ENCODE assay signal across 2 cellular contexts in genomic region chr1:166703141-166703540, GRCh38.
TF ChIP-seq lines count a peak whose summit lies in the region.

No MANE protein-coding gene starts in this region.

TF ChIP-seq in GM23338, 12 proteins besides CTCF, POLR2A, EP300 and RAD21:
- TF ChIP-seq, protein P1, sequence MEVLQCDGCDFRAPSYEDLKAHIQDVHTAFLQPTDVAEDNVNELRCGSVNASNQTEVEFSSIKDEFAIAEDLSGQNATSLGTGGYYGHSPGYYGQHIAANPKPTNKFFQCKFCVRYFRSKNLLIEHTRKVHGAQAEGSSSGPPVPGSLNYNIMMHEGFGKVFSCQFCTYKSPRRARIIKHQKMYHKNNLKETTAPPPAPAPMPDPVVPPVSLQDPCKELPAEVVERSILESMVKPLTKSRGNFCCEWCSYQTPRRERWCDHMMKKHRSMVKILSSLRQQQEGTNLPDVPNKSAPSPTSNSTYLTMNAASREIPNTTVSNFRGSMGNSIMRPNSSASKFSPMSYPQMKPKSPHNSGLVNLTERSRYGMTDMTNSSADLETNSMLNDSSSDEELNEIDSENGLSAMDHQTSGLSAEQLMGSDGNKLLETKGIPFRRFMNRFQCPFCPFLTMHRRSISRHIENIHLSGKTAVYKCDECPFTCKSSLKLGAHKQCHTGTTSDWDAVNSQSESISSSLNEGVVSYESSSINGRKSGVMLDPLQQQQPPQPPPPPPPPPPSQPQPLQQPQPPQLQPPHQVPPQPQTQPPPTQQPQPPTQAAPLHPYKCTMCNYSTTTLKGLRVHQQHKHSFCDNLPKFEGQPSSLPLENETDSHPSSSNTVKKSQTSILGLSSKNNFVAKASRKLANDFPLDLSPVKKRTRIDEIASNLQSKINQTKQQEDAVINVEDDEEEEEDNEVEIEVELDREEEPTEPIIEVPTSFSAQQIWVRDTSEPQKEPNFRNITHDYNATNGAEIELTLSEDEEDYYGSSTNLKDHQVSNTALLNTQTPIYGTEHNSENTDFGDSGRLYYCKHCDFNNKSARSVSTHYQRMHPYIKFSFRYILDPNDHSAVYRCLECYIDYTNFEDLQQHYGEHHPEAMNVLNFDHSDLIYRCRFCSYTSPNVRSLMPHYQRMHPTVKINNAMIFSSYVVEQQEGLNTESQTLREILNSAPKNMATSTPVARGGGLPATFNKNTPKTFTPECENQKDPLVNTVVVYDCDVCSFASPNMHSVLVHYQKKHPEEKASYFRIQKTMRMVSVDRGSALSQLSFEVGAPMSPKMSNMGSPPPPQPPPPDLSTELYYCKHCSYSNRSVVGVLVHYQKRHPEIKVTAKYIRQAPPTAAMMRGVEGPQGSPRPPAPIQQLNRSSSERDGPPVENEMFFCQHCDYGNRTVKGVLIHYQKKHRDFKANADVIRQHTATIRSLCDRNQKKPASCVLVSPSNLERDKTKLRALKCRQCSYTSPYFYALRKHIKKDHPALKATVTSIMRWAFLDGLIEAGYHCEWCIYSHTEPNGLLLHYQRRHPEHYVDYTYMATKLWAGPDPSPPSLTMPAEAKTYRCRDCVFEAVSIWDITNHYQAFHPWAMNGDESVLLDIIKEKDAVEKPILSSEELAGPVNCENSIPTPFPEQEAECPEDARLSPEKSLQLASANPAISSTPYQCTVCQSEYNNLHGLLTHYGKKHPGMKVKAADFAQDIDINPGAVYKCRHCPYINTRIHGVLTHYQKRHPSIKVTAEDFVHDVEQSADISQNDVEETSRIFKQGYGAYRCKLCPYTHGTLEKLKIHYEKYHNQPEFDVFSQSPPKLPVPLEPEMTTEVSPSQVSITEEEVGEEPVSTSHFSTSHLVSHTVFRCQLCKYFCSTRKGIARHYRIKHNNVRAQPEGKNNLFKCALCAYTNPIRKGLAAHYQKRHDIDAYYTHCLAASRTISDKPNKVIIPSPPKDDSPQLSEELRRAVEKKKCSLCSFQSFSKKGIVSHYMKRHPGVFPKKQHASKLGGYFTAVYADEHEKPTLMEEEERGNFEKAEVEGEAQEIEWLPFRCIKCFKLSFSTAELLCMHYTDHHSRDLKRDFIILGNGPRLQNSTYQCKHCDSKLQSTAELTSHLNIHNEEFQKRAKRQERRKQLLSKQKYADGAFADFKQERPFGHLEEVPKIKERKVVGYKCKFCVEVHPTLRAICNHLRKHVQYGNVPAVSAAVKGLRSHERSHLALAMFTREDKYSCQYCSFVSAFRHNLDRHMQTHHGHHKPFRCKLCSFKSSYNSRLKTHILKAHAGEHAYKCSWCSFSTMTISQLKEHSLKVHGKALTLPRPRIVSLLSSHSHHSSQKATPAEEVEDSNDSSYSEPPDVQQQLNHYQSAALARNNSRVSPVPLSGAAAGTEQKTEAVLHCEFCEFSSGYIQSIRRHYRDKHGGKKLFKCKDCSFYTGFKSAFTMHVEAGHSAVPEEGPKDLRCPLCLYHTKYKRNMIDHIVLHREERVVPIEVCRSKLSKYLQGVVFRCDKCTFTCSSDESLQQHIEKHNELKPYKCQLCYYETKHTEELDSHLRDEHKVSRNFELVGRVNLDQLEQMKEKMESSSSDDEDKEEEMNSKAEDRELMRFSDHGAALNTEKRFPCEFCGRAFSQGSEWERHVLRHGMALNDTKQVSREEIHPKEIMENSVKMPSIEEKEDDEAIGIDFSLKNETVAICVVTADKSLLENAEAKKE (CRISPR knock-in tag; IDR thresholded peaks at IDR 0.05): no peak
- TF ChIP-seq ZNF114 (CRISPR knock-in tag; IDR thresholded peaks at IDR 0.05) (no peak), CREB1 (CRISPR knock-in tag; IDR thresholded peaks at IDR 0.05; ENCODE audit: low read depth) (no peak)
- TF ChIP-seq, protein P2, sequence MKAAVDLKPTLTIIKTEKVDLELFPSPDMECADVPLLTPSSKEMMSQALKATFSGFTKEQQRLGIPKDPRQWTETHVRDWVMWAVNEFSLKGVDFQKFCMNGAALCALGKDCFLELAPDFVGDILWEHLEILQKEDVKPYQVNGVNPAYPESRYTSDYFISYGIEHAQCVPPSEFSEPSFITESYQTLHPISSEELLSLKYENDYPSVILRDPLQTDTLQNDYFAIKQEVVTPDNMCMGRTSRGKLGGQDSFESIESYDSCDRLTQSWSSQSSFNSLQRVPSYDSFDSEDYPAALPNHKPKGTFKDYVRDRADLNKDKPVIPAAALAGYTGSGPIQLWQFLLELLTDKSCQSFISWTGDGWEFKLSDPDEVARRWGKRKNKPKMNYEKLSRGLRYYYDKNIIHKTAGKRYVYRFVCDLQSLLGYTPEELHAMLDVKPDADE (IDR thresholded peaks at IDR 0.05): no peak
TF ChIP-seq in GM23338: peak in this region for 0.

TF ChIP-seq in H1, 55 proteins besides CTCF, POLR2A, EP300 and RAD21:
- TF ChIP-seq EZH2 (IDR thresholded peaks at IDR 0.05; ENCODE audit: low read depth, low read length, severe bottlenecking): no peak
- TF ChIP-seq, protein P3, sequence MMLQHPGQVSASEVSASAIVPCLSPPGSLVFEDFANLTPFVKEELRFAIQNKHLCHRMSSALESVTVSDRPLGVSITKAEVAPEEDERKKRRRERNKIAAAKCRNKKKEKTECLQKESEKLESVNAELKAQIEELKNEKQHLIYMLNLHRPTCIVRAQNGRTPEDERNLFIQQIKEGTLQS (IDR thresholded peaks at IDR 0.05; ENCODE audit: insufficient read depth, low read depth, low read length): no peak
